In the genomic region with DNA sequence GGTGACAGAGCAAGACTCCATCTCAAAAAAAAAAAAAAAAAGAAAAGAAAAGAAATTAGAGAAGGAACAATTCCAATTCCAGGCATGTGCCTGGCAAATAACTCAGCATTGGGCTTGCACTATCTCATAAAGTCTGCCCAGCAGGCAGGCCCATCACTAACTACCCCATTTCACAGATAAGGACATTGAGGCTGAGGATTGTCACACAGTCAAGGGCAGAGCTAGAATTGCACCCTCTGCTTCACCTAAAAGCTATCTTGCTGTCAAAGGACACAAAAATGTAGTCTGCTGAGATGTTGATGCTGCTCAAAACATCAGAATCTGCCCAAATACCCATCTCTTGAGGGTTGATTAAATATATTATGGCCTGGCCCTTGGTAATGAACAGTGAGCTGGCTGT, we compare ENCODE assay signal across 1 cellular context.
A peak's percentile ranks its signal among the peaks of the same experiment; 100 is the strongest.
TF ChIP-seq lines count a peak whose summit lies in the region.

No MANE protein-coding gene starts in this region.

TF ChIP-seq in K562, 482 proteins besides CTCF, POLR2A, EP300 and RAD21:
- TF ChIP-seq BCOR (IDR thresholded peaks at IDR 0.05) (peak; percentile 49; the same call in 1 of the 2 replicates), RBM25 (IDR thresholded peaks at IDR 0.05; ENCODE audit: low read depth, low read length, severe bottlenecking) (peak; percentile 79)
- TF ChIP-seq, protein P1, sequence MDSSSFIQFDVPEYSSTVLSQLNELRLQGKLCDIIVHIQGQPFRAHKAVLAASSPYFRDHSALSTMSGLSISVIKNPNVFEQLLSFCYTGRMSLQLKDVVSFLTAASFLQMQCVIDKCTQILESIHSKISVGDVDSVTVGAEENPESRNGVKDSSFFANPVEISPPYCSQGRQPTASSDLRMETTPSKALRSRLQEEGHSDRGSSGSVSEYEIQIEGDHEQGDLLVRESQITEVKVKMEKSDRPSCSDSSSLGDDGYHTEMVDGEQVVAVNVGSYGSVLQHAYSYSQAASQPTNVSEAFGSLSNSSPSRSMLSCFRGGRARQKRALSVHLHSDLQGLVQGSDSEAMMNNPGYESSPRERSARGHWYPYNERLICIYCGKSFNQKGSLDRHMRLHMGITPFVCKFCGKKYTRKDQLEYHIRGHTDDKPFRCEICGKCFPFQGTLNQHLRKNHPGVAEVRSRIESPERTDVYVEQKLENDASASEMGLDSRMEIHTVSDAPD (CRISPR knock-in tag; IDR thresholded peaks at IDR 0.05), result no peak
